Comparison of ENCODE assay signal across 8 cellular contexts in genomic region chrX:3713937-3714434, GRCh38. TPM values are rescaled to one million over a fixed set of nuclear protein-coding genes. Genes with fewer than 3 reads are reported as not detected.
DNase-seq lines count a peak whose midpoint lies in the region; ATAC-seq and TF ChIP-seq lines count a peak whose summit lies in the region.

No MANE protein-coding gene starts in this region.

- WGBS in neuronal stem cell (ENCODE audit: extremely low coverage in 2 of 2, insufficient read length in 2 of 2, insufficient replicate concordance in 1 of 2), 2 donors: no CpG with 5 or more reads among the region's 15 CpGs

- no peaks in the 10 kb centered on the region for H3K9me3 ChIP-seq in DOHH2 (ENCODE audit: control insufficient read depth, insufficient read depth, low read length)
- no peaks in the 10 kb centered on the region for H3K9me3 ChIP-seq in Loucy (ENCODE audit: insufficient read depth, low read depth, low read length)
- no peaks in the 10 kb centered on the region for H3K9me3 ChIP-seq in effector memory CD4-positive, alpha-beta T cell (ENCODE audit: control insufficient read depth, low read length)
- H3K9me3 ChIP-seq in neuronal stem cell (replicated peaks in 1 of 2; ENCODE audit: control insufficient read depth in 2 of 2, insufficient read depth in 1 of 2, low read depth in 1 of 2, low read length in 2 of 2): no peaks in the 10 kb centered on the region

- H3K27me3 ChIP-seq in DOHH2 (ENCODE audit: control insufficient read depth, low read length) (no peaks in the 10 kb centered on the region), Loucy (ENCODE audit: insufficient read depth, low read length, poor library complexity, severe bottlenecking) (no peaks in the 10 kb centered on the region), neuronal stem cell (ENCODE audit: control insufficient read depth in 3 of 3, insufficient read depth in 3 of 3, low read depth in 1 of 3, low read length in 3 of 3) (peaks cover 0 to 20% (median 0%) of the 10 kb centered on the region in 3 experiments)
- no peaks in the 10 kb centered on the region for H3K27me3 ChIP-seq in effector memory CD4-positive, alpha-beta T cell (replicated peaks; ENCODE audit: control insufficient read depth, insufficient read depth, low read length, poor library complexity, severe bottlenecking)

- H3F3A ChIP-seq in DOHH2 (ENCODE audit: control insufficient read depth, insufficient read depth): no peaks in the 10 kb centered on the region
- H3F3A ChIP-seq in Loucy (ENCODE audit: low read depth): no peaks in the 10 kb centered on the region

- H2BK5ac ChIP-seq in neuronal stem cell (ENCODE audit: low read length): no peak overlapping the region

- H3K23ac ChIP-seq in neuronal stem cell (ENCODE audit: low read depth, low read length, poor library complexity): no peak overlapping the region

- H2AFZ ChIP-seq in Loucy (ENCODE audit: low read length) (peak overlapping the region; percentile 73; the same call in 1 of the 2 replicates), neuronal stem cell (ENCODE audit: low read length) (peak overlapping the region; percentile 94)

- no peaks in the 10 kb centered on the region for H3K9me2 ChIP-seq in DOHH2 (replicated peaks; ENCODE audit: control insufficient read depth, low read length)
- no peaks in the 10 kb centered on the region for H3K9me2 ChIP-seq in Loucy (replicated peaks; ENCODE audit: low read depth, low read length)

- DNase-seq in effector memory CD4-positive, alpha-beta T cell: no peak
- DNase-seq in neuronal stem cell (ENCODE audit: low spot score) (no peak), HEK293T (ENCODE audit: extremely low spot score) (no peak), UCSD-AML1 (lab: John Stamatoyannopoulos, UW; ENCODE audit: unreplicated experiment) (no peak)
- no peak for DNase-seq in activated effector memory CD4-positive, alpha-beta T cell treated with anti-CD3 and anti-CD28 coated beads, Interleukin-2, amount 50 U/mL, for 16 hours

- H4K20me1 ChIP-seq in DOHH2 (ENCODE audit: control insufficient read depth, insufficient read depth, low read depth, low read length): no peaks in the 10 kb centered on the region
- peaks cover 13% of the 10 kb centered on the region for H4K20me1 ChIP-seq in Loucy (ENCODE audit: insufficient read depth, low read length, poor library complexity, severe bottlenecking)

- H3K4me3 ChIP-seq in DOHH2 (ENCODE audit: low read length) (peak overlapping the region; percentile 81), Loucy (ENCODE audit: low read length, poor library complexity, severe bottlenecking) (peak overlapping the region; percentile 79), neuronal stem cell (ENCODE audit: low read length in 2 of 2) (peak overlapping the region; percentile 67 to 80)
- peak overlapping the region; percentile 66 for H3K4me3 ChIP-seq in effector memory CD4-positive, alpha-beta T cell (ENCODE audit: insufficient read depth, low read depth, low read length, poor library complexity, severe bottlenecking)

- H3K27ac ChIP-seq in DOHH2 (ENCODE audit: low read depth, low read length) (no peak overlapping the region), neuronal stem cell (replicated peaks; ENCODE audit: low read length) (no peak overlapping the region)
- H3K27ac ChIP-seq in effector memory CD4-positive, alpha-beta T cell (ENCODE audit: insufficient read depth, low read length, poor library complexity, severe bottlenecking): peak overlapping the region; percentile 67

- TF ChIP-seq CTCF in DOHH2 (IDR thresholded peaks at IDR 0.05; ENCODE audit: low read depth, low read length, poor library complexity, severe bottlenecking) (no peak), Loucy (conservative IDR thresholded peaks at IDR 0.05; ENCODE audit: low read length) (no peak)

- no peak for ATAC-seq in HG02852 (IDR thresholded peaks at IDR 0.05; ENCODE audit: unreplicated experiment)

- H2BK15ac ChIP-seq in neuronal stem cell (ENCODE audit: low read length): no peak overlapping the region

- H3K79me1 ChIP-seq in neuronal stem cell (ENCODE audit: low read depth, low read length): peaks cover 6% of the 10 kb centered on the region

- POLR2A ChIA-PET in HEK293T (lab: Yijun Ruan, JAX): no interaction called here

- peaks cover 23% of the 10 kb centered on the region for H3K4me1 ChIP-seq in DOHH2 (ENCODE audit: control insufficient read depth, low read length)
- peaks cover 8% of the 10 kb centered on the region for H3K4me1 ChIP-seq in Loucy (ENCODE audit: insufficient read depth, low read length, poor library complexity, severe bottlenecking)
- H3K4me1 ChIP-seq in effector memory CD4-positive, alpha-beta T cell (ENCODE audit: control insufficient read depth, insufficient read depth, low read length, poor library complexity, severe bottlenecking): peaks cover 15% of the 10 kb centered on the region
- no peaks in the 10 kb centered on the region for H3K4me1 ChIP-seq in neuronal stem cell (ENCODE audit: control insufficient read depth in 2 of 2, insufficient read depth in 1 of 2, low read depth in 1 of 2, low read length in 2 of 2)

- H3K36me3 ChIP-seq in DOHH2 (ENCODE audit: control insufficient read depth, low read length): no peaks in the 10 kb centered on the region
- H3K36me3 ChIP-seq in Loucy (ENCODE audit: insufficient read depth, low read length): no peaks in the 10 kb centered on the region
- no peaks in the 10 kb centered on the region for H3K36me3 ChIP-seq in effector memory CD4-positive, alpha-beta T cell (ENCODE audit: control insufficient read depth, insufficient read depth, low read length)
- no peaks in the 10 kb centered on the region for H3K36me3 ChIP-seq in neuronal stem cell (replicated peaks in 1 of 2; ENCODE audit: control insufficient read depth in 2 of 2, insufficient read depth in 2 of 2, low read length in 2 of 2)

- CTCF ChIA-PET in HEK293T (lab: Yijun Ruan, JAX): no interaction called here

- peak overlapping the region; percentile 64 for H3K9ac ChIP-seq in Loucy (ENCODE audit: low read depth, low read length, poor library complexity, severe bottlenecking)
- H3K9ac ChIP-seq in neuronal stem cell (ENCODE audit: low read depth, low read length, poor library complexity): no peak overlapping the region

- H3K18ac ChIP-seq in neuronal stem cell (ENCODE audit: low read length): no peak overlapping the region

- no peak overlapping the region for H2BK12ac ChIP-seq in neuronal stem cell (ENCODE audit: low read length)

- H3K4me2 ChIP-seq in DOHH2 (ENCODE audit: low read length) (peak overlapping the region; percentile 63), Loucy (ENCODE audit: low read depth, low read length, poor library complexity, severe bottlenecking) (peak overlapping the region; percentile 66), neuronal stem cell (ENCODE audit: insufficient read depth, low read length, poor library complexity, severe bottlenecking) (peak overlapping the region; percentile 54)

- no peak overlapping the region for H4K91ac ChIP-seq in neuronal stem cell (ENCODE audit: low read depth, low read length, poor library complexity)

- no peak overlapping the region for H3K4ac ChIP-seq in neuronal stem cell (ENCODE audit: low read length)

- no peak overlapping the region for H4K8ac ChIP-seq in neuronal stem cell (ENCODE audit: low read depth, low read length)

- no peak overlapping the region for H2BK120ac ChIP-seq in neuronal stem cell (ENCODE audit: low read depth, low read length)

- H2AK5ac ChIP-seq in neuronal stem cell (ENCODE audit: low read depth, low read length): no peak overlapping the region

- peaks cover 30% of the 10 kb centered on the region for H3K79me2 ChIP-seq in DOHH2 (ENCODE audit: control insufficient read depth, low read length)
- peaks cover 36% of the 10 kb centered on the region for H3K79me2 ChIP-seq in Loucy (ENCODE audit: insufficient read depth, low read length)

- no peak overlapping the region for H3K14ac ChIP-seq in neuronal stem cell (ENCODE audit: low read length)

TF ChIP-seq in HEK293T, 16 proteins besides CTCF, POLR2A, EP300 and RAD21:
- TF ChIP-seq L3MBTL2 (conservative IDR thresholded peaks at IDR 0.05): no peak
- no peak for TF ChIP-seq LEF1 (IDR thresholded peaks at IDR 0.05; ENCODE audit: borderline replicate concordance)
- no peak for TF ChIP-seq SUZ12 (IDR thresholded peaks at IDR 0.05)
- TF ChIP-seq BHLHE40 (IDR thresholded peaks at IDR 0.05; ENCODE audit: borderline replicate concordance): no peak
- TF ChIP-seq FOXA1 (IDR thresholded peaks at IDR 0.05): no peak
- no peak for TF ChIP-seq CTBP1 (IDR thresholded peaks at IDR 0.05; ENCODE audit: borderline replicate concordance)
- no peak for TF ChIP-seq ZNF384 (IDR thresholded peaks at IDR 0.05)
- TF ChIP-seq NFRKB (IDR thresholded peaks at IDR 0.05): no peak
- no peak for TF ChIP-seq FOXK2 (IDR thresholded peaks at IDR 0.05)
- no peak for TF ChIP-seq FOXM1 (IDR thresholded peaks at IDR 0.05; ENCODE audit: borderline replicate concordance)
- TF ChIP-seq TARDBP (IDR thresholded peaks at IDR 0.05): no peak
- no peak for TF ChIP-seq HDGF (IDR thresholded peaks at IDR 0.05; ENCODE audit: borderline replicate concordance)
- no peak for TF ChIP-seq SP1 (IDR thresholded peaks at IDR 0.05)
- TF ChIP-seq, protein P1, sequence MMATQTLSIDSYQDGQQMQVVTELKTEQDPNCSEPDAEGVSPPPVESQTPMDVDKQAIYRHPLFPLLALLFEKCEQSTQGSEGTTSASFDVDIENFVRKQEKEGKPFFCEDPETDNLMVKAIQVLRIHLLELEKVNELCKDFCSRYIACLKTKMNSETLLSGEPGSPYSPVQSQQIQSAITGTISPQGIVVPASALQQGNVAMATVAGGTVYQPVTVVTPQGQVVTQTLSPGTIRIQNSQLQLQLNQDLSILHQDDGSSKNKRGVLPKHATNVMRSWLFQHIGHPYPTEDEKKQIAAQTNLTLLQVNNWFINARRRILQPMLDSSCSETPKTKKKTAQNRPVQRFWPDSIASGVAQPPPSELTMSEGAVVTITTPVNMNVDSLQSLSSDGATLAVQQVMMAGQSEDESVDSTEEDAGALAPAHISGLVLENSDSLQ (IDR thresholded peaks at IDR 0.05): no peak
- no peak for TF ChIP-seq ELF4 (IDR thresholded peaks at IDR 0.05)
- TF ChIP-seq ARNT (IDR thresholded peaks at IDR 0.05): no peak
TF ChIP-seq in HEK293T: peak in this region for 0.

RNA-seq across cellular contexts. Expression of gene PRKX, which starts 0.5 kb away (rescaled TPM):
- 11.5 TPM for polyA plus RNA-seq in neuronal stem cell (2013, experiment 1 of 2)
- polyA plus RNA-seq in neuronal stem cell (2013, experiment 2 of 2): 12.3 TPM
